10 cellular contexts compared by ENCODE assay signal in genomic region chr7:26196305-26196704, GRCh38. TPM values are rescaled to one million over a fixed set of nuclear protein-coding genes. Genes with fewer than 3 reads are reported as not detected.
DNase-seq lines count a peak whose midpoint lies in the region; ATAC-seq and TF ChIP-seq lines count a peak whose summit lies in the region.
"Had no signal": no experiment of that assay in that cellular context is flagged by ENCODE, and none has a peak within 500 bp of the region (broad histone marks: within the 10 kb centered on the region; RNA-seq: fewer than 3 reads in every experiment).

No MANE protein-coding gene starts in this region.

- TF ChIP-seq POLR2A in suprapubic skin (IDR thresholded peaks at IDR 0.05) = no peak

- intact Hi-C loops in activated CD8-positive, alpha-beta T cell treated with anti-CD3 and anti-CD28 coated beads for 36 hours (cut with micrococcal nuclease) = no loop called here

- H3K4me1 ChIP-seq in iPS-18a (ENCODE audit: control insufficient read depth, low read depth, low read length) = peaks cover 17% of the 10 kb centered on the region
- peaks cover 56% of the 10 kb centered on the region for H3K4me1 ChIP-seq in suprapubic skin

- peak overlapping the region; percentile 100 for H3K9ac ChIP-seq in iPS-18a (ENCODE audit: low read length)
- H3K9ac ChIP-seq: parathyroid adenoma had no signal

- no peak for TF ChIP-seq CTCF in activated CD8-positive, alpha-beta T cell treated with anti-CD3 and anti-CD28 coated beads for 36 hours (IDR thresholded peaks at IDR 0.05)
- TF ChIP-seq CTCF in suprapubic skin (IDR thresholded peaks at IDR 0.05) = no peak

- CTCF ChIA-PET in activated CD8-positive, alpha-beta T cell treated with anti-CD3 and anti-CD28 coated beads for 36 hours (lab: Charles Lee) = interaction anchor here (0.6 to 10.3 kb wide), 8 partner anchors 14 to 304 kb away, joined by 3 to 141 read pairs (median 4); no protein-coding TSS in a partner anchor

- H3K27me3 Mint-ChIP-seq in activated naive CD4-positive, alpha-beta T cell treated with anti-CD3 and anti-CD28 coated beads, Interleukin-2, amount 50 U/mL, for 24 hours = no peaks in the 10 kb centered on the region
- peaks cover 3% of the 10 kb centered on the region for H3K27me3 Mint-ChIP-seq in activated CD8-positive, alpha-beta T cell treated with anti-CD3 and anti-CD28 coated beads for 36 hours

- H3K4me3 ChIP-seq in iPS-18a (ENCODE audit: low read length) = peak overlapping the region; percentile 99
- peak overlapping the region; percentile 99 for H3K4me3 ChIP-seq in suprapubic skin

- peak overlapping the region; percentile 96 for H3K27ac Mint-ChIP-seq in activated naive CD4-positive, alpha-beta T cell treated with anti-CD3 and anti-CD28 coated beads, Interleukin-2, amount 50 U/mL, for 24 hours
- peak overlapping the region; percentile 94 for H3K27ac Mint-ChIP-seq in activated CD8-positive, alpha-beta T cell treated with anti-CD3 and anti-CD28 coated beads for 36 hours

- H3K36me3 ChIP-seq in iPS-18a (ENCODE audit: control insufficient read depth, low read depth, low read length) (peaks cover 81% of the 10 kb centered on the region), suprapubic skin (peaks cover 63% of the 10 kb centered on the region)

- H3K9me3 Mint-ChIP-seq in activated naive CD4-positive, alpha-beta T cell treated with anti-CD3 and anti-CD28 coated beads, Interleukin-2, amount 50 U/mL, for 24 hours = no peaks in the 10 kb centered on the region
- H3K9me3 Mint-ChIP-seq in activated CD8-positive, alpha-beta T cell treated with anti-CD3 and anti-CD28 coated beads for 36 hours = no peaks in the 10 kb centered on the region

- peak overlapping the region; percentile 100 for H3K4me3 Mint-ChIP-seq in activated naive CD4-positive, alpha-beta T cell treated with anti-CD3 and anti-CD28 coated beads, Interleukin-2, amount 50 U/mL, for 24 hours
- peak overlapping the region; percentile 100 for H3K4me3 Mint-ChIP-seq in activated CD8-positive, alpha-beta T cell treated with anti-CD3 and anti-CD28 coated beads for 36 hours

- 31% methylated on average over 4 of the region's 4 CpGs for WGBS in suprapubic skin

- no peak for ATAC-seq in activated CD8-positive, alpha-beta T cell treated with anti-CD3 and anti-CD28 coated beads for 36 hours
- ATAC-seq in GM21367 (IDR thresholded peaks at IDR 0.05; ENCODE audit: unreplicated experiment) = no peak

- H3K4me1 Mint-ChIP-seq in activated naive CD4-positive, alpha-beta T cell treated with anti-CD3 and anti-CD28 coated beads, Interleukin-2, amount 50 U/mL, for 24 hours = peaks cover 59% of the 10 kb centered on the region
- peaks cover 57% of the 10 kb centered on the region for H3K4me1 Mint-ChIP-seq in activated CD8-positive, alpha-beta T cell treated with anti-CD3 and anti-CD28 coated beads for 36 hours (ENCODE audit: low read depth)

- peaks cover 73% of the 10 kb centered on the region for H3K36me3 Mint-ChIP-seq in activated naive CD4-positive, alpha-beta T cell treated with anti-CD3 and anti-CD28 coated beads, Interleukin-2, amount 50 U/mL, for 24 hours
- peaks cover 89% of the 10 kb centered on the region for H3K36me3 Mint-ChIP-seq in activated CD8-positive, alpha-beta T cell treated with anti-CD3 and anti-CD28 coated beads for 36 hours (ENCODE audit: low read depth)

- POLR2A ChIA-PET in activated CD8-positive, alpha-beta T cell treated with anti-CD3 and anti-CD28 coated beads for 36 hours (lab: Charles Lee) = interaction anchor here (0.8 to 19.9 kb wide), 10 partner anchors 4 to 117 kb away, joined by 3 to 588 read pairs (median 4); partner anchors contain the start of genes CBX3, HNRNPA2B1, NFE2L3 and SNX10

- DNase-seq in activated naive CD4-positive, alpha-beta T cell (lab: John Stamatoyannopoulos, UW) = no peak
- DNase-seq in activated CD8-positive, alpha-beta T cell treated with anti-CD3 and anti-CD28 coated beads for 36 hours = no peak
- DNase-seq in suprapubic skin (ENCODE audit: low spot score in 2 of 2) (no peak), epidermal melanocyte (ENCODE audit: insufficient read length, low spot score) (no peak)
- DNase-seq in activated CD4-positive, CD25-positive, alpha-beta regulatory T cell treated with anti-CD3 and anti-CD28 coated beads, Interleukin-2, amount 50 U/mL, for 72 hours = no peak
- DNase-seq: NCI-H446 had no signal

- H3K9me3 ChIP-seq in iPS-18a (ENCODE audit: control insufficient read depth, low read depth, low read length) (peaks cover 6% of the 10 kb centered on the region), suprapubic skin (no peaks in the 10 kb centered on the region)

- H3K27ac ChIP-seq in iPS-18a (ENCODE audit: low read length) (no peak overlapping the region), suprapubic skin (no peak overlapping the region)
- H3K27ac ChIP-seq: parathyroid adenoma had no signal

- TF ChIP-seq EP300 in suprapubic skin (IDR thresholded peaks at IDR 0.05) = no peak

- H3K27me3 ChIP-seq in iPS-18a (ENCODE audit: control insufficient read depth, insufficient read depth, low read length) = no peaks in the 10 kb centered on the region
- H3K27me3 ChIP-seq in suprapubic skin = no peaks in the 10 kb centered on the region

RNA-seq across cellular contexts. Expression of gene HNRNPA2B1, which starts 4.2 kb away (rescaled TPM):
- 100 to 1,000 TPM; 871 to 893 TPM for total RNA-seq in activated CD8-positive, alpha-beta T cell treated with anti-CD3 and anti-CD28 coated beads for 36 hours
- total RNA-seq in suprapubic skin = 100 to 1,000 TPM in 3 of 4 donors, 10 to 100 TPM in 1; 88.2 to 228 (median 137) TPM

RNA-seq across cellular contexts. Expression of gene CBX3, which starts 5.2 kb away (rescaled TPM):
- total RNA-seq in activated CD8-positive, alpha-beta T cell treated with anti-CD3 and anti-CD28 coated beads for 36 hours = 100 to 1,000 TPM; 313 to 320 TPM
- 10 to 100 TPM; 42.3 to 81.7 (median 44.7) TPM for total RNA-seq in suprapubic skin

RNA-seq across cellular contexts. Expression of gene NFE2L3, which starts 44.3 kb away (rescaled TPM):
- 10 to 100 TPM; 21.5 to 22.6 TPM for total RNA-seq in activated CD8-positive, alpha-beta T cell treated with anti-CD3 and anti-CD28 coated beads for 36 hours
- 10 to 100 TPM; 14.1 to 36.3 (median 19.7) TPM for total RNA-seq in suprapubic skin
